ENCODE assay signal across 23 cellular contexts in the genomic region with DNA sequence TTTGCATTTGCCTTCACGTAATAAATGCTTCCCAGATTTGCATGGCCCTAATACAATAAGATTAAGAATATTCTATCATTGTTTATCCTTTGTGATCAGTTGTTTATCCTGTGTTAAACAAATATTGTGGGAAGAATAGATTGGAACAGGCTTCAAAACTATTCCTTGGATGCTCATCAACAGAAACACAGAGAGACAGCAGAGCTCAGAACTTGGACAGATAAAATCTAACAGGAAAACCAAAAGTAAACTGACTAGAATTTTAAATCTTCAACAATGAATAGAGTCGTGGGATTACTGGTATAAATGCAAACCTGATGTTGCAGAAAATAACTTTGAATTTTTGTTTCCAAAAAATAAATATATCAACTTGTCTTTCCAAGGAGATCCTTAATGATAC.
"Had no signal": no experiment of that assay in that cellular context is flagged by ENCODE, and none has a peak within 500 bp of the region (broad histone marks: within the 10 kb centered on the region; RNA-seq: fewer than 3 reads in every experiment).

No MANE protein-coding gene starts in this region.

- H3K9me3 ChIP-seq: colonic mucosa, gastroesophageal sphincter, left ventricle myocardium inferior, lower lobe of right lung, thoracic aorta, transverse colon had no signal

- H3K27me3 Mint-ChIP-seq: memory B cell; stimulated activated naive B cell treated with anti-CD40 and anti-IgM and Interleukin-4, amounts not matched to agents 10 μg/mL and 1 μg/mL and 100 μg/mL, for 72 hours; stimulated activated naive CD8-positive, alpha-beta T cell treated with anti-CD3 and anti-CD28 coated beads, Interleukin-15, amount 100 ng/mL, for 72 hours had no signal

- H3K27ac ChIP-seq: colonic mucosa, gastroesophageal sphincter, left ventricle myocardium inferior, lower lobe of right lung, spleen, thoracic aorta, transverse colon had no signal

- H3K4me3 Mint-ChIP-seq: endodermal cell; memory B cell; mesothelial cell of epicardium; natural killer cell; stimulated activated naive B cell treated with anti-CD40 and anti-IgM and Interleukin-4, amounts not matched to agents 10 μg/mL and 1 μg/mL and 100 μg/mL, for 72 hours; stimulated activated naive CD8-positive, alpha-beta T cell treated with anti-CD3 and anti-CD28 coated beads, Interleukin-15, amount 100 ng/mL, for 72 hours had no signal

- ATAC-seq: gastroesophageal sphincter; left cardiac atrium; lower lobe of right lung; natural killer cell; sciatic nerve; stimulated activated naive B cell treated with anti-CD40 and anti-IgM and Interleukin-4, amounts not matched to agents 10 μg/mL and 1 μg/mL and 100 μg/mL, for 72 hours; stimulated activated naive CD8-positive, alpha-beta T cell treated with anti-CD3 and anti-CD28 coated beads, Interleukin-15, amount 100 ng/mL, for 72 hours had no signal

- H3K9me3 Mint-ChIP-seq: natural killer cell had no signal

- H3K36me3 Mint-ChIP-seq: natural killer cell had no signal

- FAIRE-seq: kidney had no signal

- H3K4me1 ChIP-seq: colonic mucosa, left ventricle myocardium inferior, lower lobe of right lung, spleen had no signal

- H3K27ac Mint-ChIP-seq: endodermal cell; memory B cell; mesothelial cell of epicardium; natural killer cell; stimulated activated naive B cell treated with anti-CD40 and anti-IgM and Interleukin-4, amounts not matched to agents 10 μg/mL and 1 μg/mL and 100 μg/mL, for 72 hours; stimulated activated naive CD8-positive, alpha-beta T cell treated with anti-CD3 and anti-CD28 coated beads, Interleukin-15, amount 100 ng/mL, for 72 hours had no signal

- H3K27me3 ChIP-seq: colonic mucosa, gastroesophageal sphincter, spleen, transverse colon had no signal

- DNase-seq: cerebellar nuclear complex; colonic mucosa; effector CD4-positive, alpha-beta T cell; endodermal cell; glutamatergic neuron; kidney; left cardiac atrium; left ventricle myocardium inferior; lower lobe of right lung; natural killer cell; posterior cingulate gyrus; spleen; stimulated activated CD4-positive, alpha-beta T cell treated with anti-CD3 and anti-CD28 coated beads, Interleukin-15, amount 100 ng/mL, for 24 hours; stimulated activated CD4-positive, alpha-beta T cell treated with anti-CD3 and anti-CD28 coated beads, Interleukin-1b, Interleukin-23, amount 100 ng/mL, for 48 hours; stimulated activated CD4-positive, alpha-beta T cell treated with anti-CD3 and anti-CD28 coated beads, Interleukin-4, amount 100 ng/mL, for 4 hours; stimulated activated naive B cell treated with anti-CD40 and anti-IgM and Interleukin-4, amounts not matched to agents 10 μg/mL and 1 μg/mL and 100 μg/mL, for 72 hours; stimulated activated naive CD8-positive, alpha-beta T cell treated with anti-CD3 and anti-CD28 coated beads, Interleukin-15, amount 100 ng/mL, for 72 hours; transverse colon had no signal

- H3K4me3 ChIP-seq: colonic mucosa, gastroesophageal sphincter, left ventricle myocardium inferior, lower lobe of right lung, spleen, thoracic aorta, transverse colon had no signal

- H3K36me3 ChIP-seq: colonic mucosa, gastroesophageal sphincter, left ventricle myocardium inferior, lower lobe of right lung, spleen, thoracic aorta, transverse colon had no signal
